ENCODE assay signal across 8 cellular contexts in the genomic region with DNA sequence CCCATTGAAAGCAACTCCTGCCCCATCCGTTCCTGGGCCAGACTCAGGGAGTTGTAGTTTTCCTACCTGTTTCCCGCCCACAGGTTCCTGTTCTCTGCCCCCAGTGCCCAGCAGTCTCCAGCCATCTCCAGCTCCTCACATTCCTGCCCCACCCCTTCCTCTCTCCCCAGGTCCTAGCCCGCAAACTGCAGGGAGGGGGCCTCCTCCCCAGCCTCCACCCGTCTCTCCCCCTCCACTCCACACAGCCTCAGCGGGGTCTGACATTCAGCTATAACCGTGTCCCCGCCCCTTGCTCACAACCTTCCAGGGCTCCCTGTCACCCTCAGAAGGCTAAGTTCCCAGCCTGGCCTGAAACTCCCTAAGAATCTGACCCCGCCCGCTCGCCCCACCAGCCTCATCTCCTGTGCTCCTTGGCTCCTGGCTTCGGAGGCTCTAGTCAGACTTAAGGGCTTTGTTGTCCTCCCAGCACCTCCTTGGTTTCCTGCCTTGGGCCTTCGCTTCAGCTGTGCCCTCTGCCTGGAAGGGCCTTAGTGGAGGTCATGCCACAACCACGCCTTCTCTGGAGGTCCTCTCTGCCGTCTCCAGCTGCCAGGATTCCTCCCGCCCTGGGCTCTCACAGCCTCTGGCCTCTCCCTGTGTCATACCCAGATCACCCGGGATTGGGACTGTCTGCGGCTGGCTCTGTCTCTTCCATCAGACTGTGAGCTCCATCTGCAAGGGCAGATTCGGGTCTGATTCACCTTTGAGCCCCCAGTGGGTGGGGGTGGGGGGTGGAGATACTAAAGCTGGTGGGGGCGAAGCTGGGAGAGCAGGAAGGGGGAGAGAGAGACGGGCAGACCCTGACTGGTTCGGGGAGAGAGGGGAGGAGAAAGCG. TPM values are rescaled to one million over a fixed set of nuclear protein-coding genes. Genes with fewer than 3 reads are reported as not detected.
A peak's percentile ranks its signal among the peaks of the same experiment; 100 is the strongest.
DNase-seq lines count a peak whose midpoint lies in the region; ATAC-seq, FAIRE-seq and TF ChIP-seq lines count a peak whose summit lies in the region.

No MANE protein-coding gene starts in this region.

- peaks cover 4% of the 10 kb centered on the region for H3K36me3 Mint-ChIP-seq in central memory CD8-positive, alpha-beta T cell (ENCODE audit: insufficient read depth)

- DNase-seq in GM04503 (ENCODE audit: low read depth) (peak; percentile 34), NT2/D1 (ENCODE audit: low read depth, low spot score) (no peak), kidney (peak; percentile 90), NCI-H2107 (lab: John Stamatoyannopoulos, UW) (no peak), germinal center (ENCODE audit: low spot score) (no peak)
- DNase-seq in central memory CD8-positive, alpha-beta T cell (ENCODE audit: low spot score in 2 of 2) = no peak

- no peak for FAIRE-seq in kidney (lab: Jason Lieb, UNC)

- intact Hi-C loops in kidney (cut with DNase I) = no loop called here

- H3K27ac ChIP-seq in kidney (ENCODE audit: low read depth in 2 of 2, low read length in 2 of 2) (peak overlapping the region; percentile 94 to 97), skin epidermis (peak overlapping the region in 20 of 21 experiments; percentile 53 to 99 (median 93))

- peak overlapping the region; percentile 92 for H3K9ac ChIP-seq in NT2/D1 (ENCODE audit: insufficient read length, low read depth)
- peak overlapping the region; percentile 54 to 60 for H3K9ac ChIP-seq in kidney (ENCODE audit: low read length in 2 of 2)

- H3K4me3 ChIP-seq in NT2/D1 (ENCODE audit: insufficient read length, low read depth) (peak overlapping the region; percentile 53), kidney (ENCODE audit: low read length in 2 of 2) (peak overlapping the region; percentile 70 to 88), skin epidermis (peak overlapping the region; percentile 51 to 71 (median 65))

- peak overlapping the region; percentile 29 for H3K27ac Mint-ChIP-seq in central memory CD8-positive, alpha-beta T cell (ENCODE audit: low read depth)

- H3K9me3 Mint-ChIP-seq in central memory CD8-positive, alpha-beta T cell = peaks cover 6% of the 10 kb centered on the region

- ATAC-seq in central memory CD8-positive, alpha-beta T cell (replicated peaks; ENCODE audit: extremely low read depth, poor library complexity, severe bottlenecking) = no peak
- ATAC-seq in GM19351 (IDR thresholded peaks at IDR 0.05; ENCODE audit: unreplicated experiment) = no peak

- H3K4me1 ChIP-seq in NT2/D1 (ENCODE audit: insufficient read depth, insufficient read length) (peaks cover 2% of the 10 kb centered on the region), kidney (ENCODE audit: control insufficient read depth in 1 of 2, insufficient read depth in 1 of 2, low read depth in 1 of 2, low read length in 2 of 2) (peaks cover 18 to 21% of the 10 kb centered on the region in 2 donors)

- no peak for TF ChIP-seq CTCF in kidney (IDR thresholded peaks at IDR 0.05; ENCODE audit: borderline replicate concordance, extremely low read depth, insufficient read depth)

- peaks cover 79% of the 10 kb centered on the region for H3K27me3 Mint-ChIP-seq in central memory CD8-positive, alpha-beta T cell

- H3K9me3 ChIP-seq in NT2/D1 (ENCODE audit: insufficient read depth, low read length) (peaks cover 33% of the 10 kb centered on the region), kidney (ENCODE audit: control insufficient read depth in 1 of 2, low read length in 2 of 2) (no peaks in the 10 kb centered on the region)

- peak overlapping the region; percentile 64 for H3K4me3 Mint-ChIP-seq in central memory CD8-positive, alpha-beta T cell

- peaks cover 9% of the 10 kb centered on the region for H3K36me3 ChIP-seq in NT2/D1 (ENCODE audit: insufficient read depth, insufficient read length, low read length)
- peaks cover 0 to under 1% of the 10 kb centered on the region in 2 donors for H3K36me3 ChIP-seq in kidney (ENCODE audit: control insufficient read depth in 1 of 2, insufficient read depth in 2 of 2, low read length in 2 of 2)

- peaks cover 7% of the 10 kb centered on the region for H3K4me1 Mint-ChIP-seq in central memory CD8-positive, alpha-beta T cell

- no peaks in the 10 kb centered on the region for H3K27me3 ChIP-seq in NT2/D1 (ENCODE audit: insufficient read depth, insufficient read length)

RNA-seq across cellular contexts. Expression of a gene that starts 5.1 kb away (rescaled TPM):
- 25.4 TPM for total RNA-seq in kidney
- 18.9 TPM for polyA plus RNA-seq in kidney (ENCODE audit: insufficient read depth, low read depth, low replicate concordance)

RNA-seq across cellular contexts. Expression of a gene that starts 35.8 kb away (rescaled TPM):
- not detected for total RNA-seq in kidney
- not detected for polyA plus RNA-seq in kidney (ENCODE audit: insufficient read depth, low read depth, low replicate concordance)

RNA-seq across cellular contexts. Expression of a gene that starts 41.4 kb away (rescaled TPM):
- 11.5 TPM for total RNA-seq in kidney
- polyA plus RNA-seq in kidney (ENCODE audit: insufficient read depth, low read depth, low replicate concordance) = 0.26 TPM

RNA-seq across cellular contexts. Expression of a gene that starts 57.8 kb away (rescaled TPM):
- total RNA-seq in kidney = not detected
- polyA plus RNA-seq in kidney (ENCODE audit: insufficient read depth, low read depth, low replicate concordance) = not detected

Comparison
In these comparisons a context has a peak if more than half of its experiments do, and no peak if none do; other contexts are left out.
1. DNase-seq: peak in GM04503 (single experiment) and kidney (single experiment); none in NT2/D1 (single experiment), central memory CD8-positive, alpha-beta T cell (0 of 2), NCI-H2107 (single experiment) and germinal center (single experiment).
2. Peak in every context shown above with its lines, with median percentiles within 50 percentile points of each other: H3K4me3 ChIP-seq.